ENCODE assay signal across 17 cellular contexts in genomic region chr12:9843416-9843815, GRCh38. TPM values are rescaled to one million over a fixed set of nuclear protein-coding genes. Genes with fewer than 3 reads are reported as not detected.
DNase-seq lines count a peak whose midpoint lies in the region; ATAC-seq, FAIRE-seq and TF ChIP-seq lines count a peak whose summit lies in the region.
"Had no signal": no experiment of that assay in that cellular context is flagged by ENCODE, and none has a peak within 500 bp of the region (broad histone marks: within the 10 kb centered on the region; RNA-seq: fewer than 3 reads in every experiment).

No MANE protein-coding gene starts in this region.

- no peak overlapping the region for H3K4me3 Mint-ChIP-seq in CD8-positive, alpha-beta T cell
- H3K4me3 Mint-ChIP-seq: B cell; CD4-positive, alpha-beta T cell had no signal

- H4K20me1 ChIP-seq in mammary epithelial cell (ENCODE audit: insufficient read depth, low read length), result no peaks in the 10 kb centered on the region

- no peak overlapping the region for H3K4me3 ChIP-seq in mammary epithelial cell (replicated peaks in 1 of 3; ENCODE audit: insufficient read depth in 1 of 3, low read depth in 2 of 3, low read length in 3 of 3)
- H3K4me3 ChIP-seq in fibroblast of mammary gland (ENCODE audit: control insufficient read depth, low read depth, low read length), result no peak overlapping the region
- no peak overlapping the region for H3K4me3 ChIP-seq in stomach
- no peak overlapping the region for H3K4me3 ChIP-seq in CD8-positive, alpha-beta T cell (ENCODE audit: low read depth, low read length)

- intact Hi-C loops in mammary epithelial cell (cut with micrococcal nuclease) (no loop called here), stomach (cut with DNase I; ENCODE audit: low total_unique reads) (no loop called here)
- intact Hi-C loops in CD8-positive, alpha-beta T cell (cut with DNase I, micrococcal nuclease), result loop anchor here in 1 of 2 experiments (2.0 kb wide), 1 partner anchor 15 kb away; no protein-coding TSS in a partner anchor

- no peak overlapping the region for H3K4me2 ChIP-seq in mammary epithelial cell (ENCODE audit: insufficient read depth, low read depth, low read length)

- POLR2A ChIA-PET in CD8-positive, alpha-beta T cell (lab: Charles Lee), result no interaction called here

- no peaks in the 10 kb centered on the region for H3K27me3 Mint-ChIP-seq in CD8-positive, alpha-beta T cell (ENCODE audit: low read depth)
- H3K27me3 Mint-ChIP-seq: B cell; CD4-positive, alpha-beta T cell had no signal

- no TSS peak for BruUV-seq in mammary epithelial cell (replicated peaks; lab: Mats Ljungman, UMichigan)

- H3K27me3 ChIP-seq in mammary epithelial cell (ENCODE audit: insufficient read depth, low read length) (peaks cover 7% of the 10 kb centered on the region), stomach (no peaks in the 10 kb centered on the region)
- H3K27me3 ChIP-seq in CD8-positive, alpha-beta T cell (ENCODE audit: insufficient read depth, low read length), result no peaks in the 10 kb centered on the region

- DNase-seq in ELR (ENCODE audit: low read depth), result peak; percentile 21
- peak; percentile 20 for DNase-seq in LHCN-M2 (ENCODE audit: low read depth)
- DNase-seq in mammary epithelial cell, result peak; percentile 12
- peak; percentile 56 for DNase-seq in fibroblast of mammary gland (ENCODE audit: low read depth)
- no peak for DNase-seq in stomach
- DNase-seq in AG08396 (ENCODE audit: low spot score), result no peak
- no peak for DNase-seq in CD8-positive, alpha-beta T cell
- no peak for DNase-seq in GM12892 (ENCODE audit: insufficient read length)
- DNase-seq: ACHN; C1 segment of cervical spinal cord; CD4-positive, alpha-beta T cell; DMS79; GDM1 had no signal

- in situ Hi-C loops in mammary epithelial cell (cut with MboI; ENCODE audit: low sequenced_read_pairs in 2 of 2), result no loop called here

- peaks cover 19% of the 10 kb centered on the region for H3K36me3 Mint-ChIP-seq in CD8-positive, alpha-beta T cell

- no peak for FAIRE-seq in GM12892 (lab: Jason Lieb, UNC)

- H3K9me3 Mint-ChIP-seq in CD8-positive, alpha-beta T cell, result peaks cover 20% of the 10 kb centered on the region

- H2AFZ ChIP-seq in mammary epithelial cell (ENCODE audit: low read depth, low read length), result no peak overlapping the region

- TF ChIP-seq POLR2A in stomach (IDR thresholded peaks at IDR 0.05) (no peak), GM12892 (IDR thresholded peaks at IDR 0.05; ENCODE audit: low read depth, low read length) (no peak)

- no peaks in the 10 kb centered on the region for H3K4me1 Mint-ChIP-seq in CD8-positive, alpha-beta T cell (ENCODE audit: low read depth)
- H3K4me1 Mint-ChIP-seq: B cell had no signal

- no peaks in the 10 kb centered on the region for H3K9me3 ChIP-seq in mammary epithelial cell (replicated peaks; ENCODE audit: insufficient read depth, low read length)
- H3K9me3 ChIP-seq in stomach, result peaks cover 0 to 9% (median 5%) of the 10 kb centered on the region in 4 donors
- no peaks in the 10 kb centered on the region for H3K9me3 ChIP-seq in CD8-positive, alpha-beta T cell (ENCODE audit: low read length)

- 37% methylated on average over 3 of the region's 3 CpGs for WGBS in mammary epithelial cell (ENCODE audit: low coverage, missing lambda C conversion rate)
- WGBS in stomach, 5 donors, result 64 to 81% (median 70%) methylated on average over 3 of the region's 3 CpGs

- H3K4me1 ChIP-seq in mammary epithelial cell (ENCODE audit: insufficient read depth, low read length), result no peaks in the 10 kb centered on the region
- no peaks in the 10 kb centered on the region for H3K4me1 ChIP-seq in stomach
- no peaks in the 10 kb centered on the region for H3K4me1 ChIP-seq in CD8-positive, alpha-beta T cell (ENCODE audit: insufficient read depth, low read length)

- no peak for TF ChIP-seq EP300 in stomach (IDR thresholded peaks at IDR 0.05)

- CTCF ChIA-PET in mammary epithelial cell (lab: Charles Lee; ENCODE audit: low non-redundant PET), result no interaction called here
- CTCF ChIA-PET in CD8-positive, alpha-beta T cell (lab: Charles Lee), result no interaction called here

- dilution Hi-C loops in mammary epithelial cell (cut with HindIII; ENCODE audit: low sequenced_read_pairs), result no loop called here

- H3K9ac ChIP-seq in mammary epithelial cell (ENCODE audit: insufficient read depth, low read length), result no peak overlapping the region

- no peak overlapping the region for H3K27ac ChIP-seq in mammary epithelial cell (ENCODE audit: insufficient read depth, low read depth, low read length)
- no peak overlapping the region for H3K27ac ChIP-seq in stomach
- H3K27ac ChIP-seq in CD8-positive, alpha-beta T cell (ENCODE audit: low read depth, low read length), result no peak overlapping the region

- no peaks in the 10 kb centered on the region for H3K36me3 ChIP-seq in mammary epithelial cell (ENCODE audit: insufficient read depth, low read length)
- no peaks in the 10 kb centered on the region for H3K36me3 ChIP-seq in stomach
- no peaks in the 10 kb centered on the region for H3K36me3 ChIP-seq in CD8-positive, alpha-beta T cell (ENCODE audit: insufficient read depth, low read length)

- ATAC-seq in CD8-positive, alpha-beta T cell, result no peak
- ATAC-seq: HCT116 had no signal

- H3K79me2 ChIP-seq in mammary epithelial cell (ENCODE audit: insufficient read depth, low read length), result no peaks in the 10 kb centered on the region

- no peak for TF ChIP-seq CTCF in mammary epithelial cell (conservative IDR thresholded peaks at IDR 0.05 in 1 of 2, IDR thresholded peaks at IDR 0.05 in 1 of 2; ENCODE audit: extremely low read depth in 1 of 2, insufficient read depth in 1 of 2, low read depth in 1 of 2, low read length in 2 of 2)
- TF ChIP-seq CTCF in fibroblast of mammary gland (conservative IDR thresholded peaks at IDR 0.05; ENCODE audit: control insufficient read depth, insufficient read depth, low read depth, low read length), result no peak
- no peak for TF ChIP-seq CTCF in stomach (IDR thresholded peaks at IDR 0.05)
- no peak for TF ChIP-seq CTCF in CD8-positive, alpha-beta T cell (IDR thresholded peaks at IDR 0.05)

- no peak overlapping the region for H3K27ac Mint-ChIP-seq in CD8-positive, alpha-beta T cell
- H3K27ac Mint-ChIP-seq: B cell; CD4-positive, alpha-beta T cell had no signal

RNA-seq across cellular contexts. Expression of gene KLRF1, which starts 16.1 kb away (rescaled TPM):
- not detected in 2 replicates for total RNA-seq in LHCN-M2 (2014; rRNA removed)
- not detected for polyA plus RNA-seq in LHCN-M2 (2012)
- total RNA-seq in mammary epithelial cell, result not detected
- not detected for polyA plus RNA-seq in mammary epithelial cell
- not detected for polyA minus RNA-seq in mammary epithelial cell
- 1 to 10 TPM in 2 of 5 donors, not detected in 3; 2.2 to 4.5 TPM for total RNA-seq in stomach
- 1 to 10 TPM in 2 of 3 donors, under 1 TPM in 1; 0.78 to 3.2 (median 1.9) TPM for polyA plus RNA-seq in stomach
- under 1 TPM; 0.78 to 0.92 TPM for total RNA-seq in CD8-positive, alpha-beta T cell
- not detected for polyA plus RNA-seq in GM12892 (2012; ENCODE audit: missing spikeins)
- total RNA-seq: A172 had no signal

RNA-seq across cellular contexts. Expression of gene CLEC2B, which starts 25.7 kb away (rescaled TPM):
- total RNA-seq in LHCN-M2 (2014; rRNA removed), result 7.8 and 16.2 TPM in 2 replicates
- polyA plus RNA-seq in LHCN-M2 (2012), result 5.8 TPM
- total RNA-seq in mammary epithelial cell, result under 1 TPM; 0.17 to 0.42 TPM
- 0.44 TPM for polyA plus RNA-seq in mammary epithelial cell
- polyA minus RNA-seq in mammary epithelial cell, result 2.1 TPM
- 10 to 100 TPM in 2 of 5 donors, 1 to 10 TPM in 1, under 1 TPM in 2; 0.87 to 30.1 (median 1.2) TPM for total RNA-seq in stomach
- polyA plus RNA-seq in stomach, result 10 to 100 TPM in 2 of 3 donors, 1 to 10 TPM in 1; 8.6 to 10.8 (median 10.7) TPM
- total RNA-seq in CD8-positive, alpha-beta T cell, result 100 to 1,000 TPM; 141 to 145 TPM
- 3.2 TPM for polyA plus RNA-seq in GM12892 (2012; ENCODE audit: missing spikeins)

RNA-seq across cellular contexts. Expression of gene KLRF2, which starts 37.9 kb away (rescaled TPM):
- total RNA-seq in LHCN-M2 (2014; rRNA removed), result not detected in 2 replicates
- polyA plus RNA-seq in LHCN-M2 (2012), result not detected
- not detected for total RNA-seq in mammary epithelial cell
- not detected for polyA plus RNA-seq in mammary epithelial cell
- not detected for polyA minus RNA-seq in mammary epithelial cell
- not detected for total RNA-seq in stomach
- not detected for polyA plus RNA-seq in stomach
- not detected for total RNA-seq in CD8-positive, alpha-beta T cell
- polyA plus RNA-seq in GM12892 (2012; ENCODE audit: missing spikeins), result not detected
- total RNA-seq: A172; B cell; CD4-positive, alpha-beta T cell; H4 had no signal

Comparison
In these comparisons a context has a peak if more than half of its experiments do, and no peak if none do; other contexts are left out.
1. DNase-seq: peak in ELR (single experiment), LHCN-M2 (single experiment), mammary epithelial cell (single experiment) and fibroblast of mammary gland (single experiment); none in stomach (single experiment), AG08396 (single experiment), CD8-positive, alpha-beta T cell (0 of 7) and GM12892 (single experiment).